ENCODE assay signal across 10 cellular contexts in genomic region chr7:41809487-41810257, GRCh38.
DNase-seq lines count a peak whose midpoint lies in the region; ATAC-seq and TF ChIP-seq lines count a peak whose summit lies in the region.
"Had no signal": no experiment of that assay in that cellular context is flagged by ENCODE, and none has a peak within 500 bp of the region (broad histone marks: within the 10 kb centered on the region; RNA-seq: fewer than 3 reads in every experiment).

No MANE protein-coding gene starts in this region.

- H3K9me3 ChIP-seq in spleen: peaks cover 0 to 4% (median 0%) of the 10 kb centered on the region in 8 donors

- H3K27me3 ChIP-seq in spleen (replicated peaks in 1 of 7): no peaks in the 10 kb centered on the region

- H3K4me3 ChIP-seq in cardiac fibroblast (replicated peaks in 1 of 2; ENCODE audit: low read depth in 2 of 2, low read length in 2 of 2): no peak overlapping the region
- no peak overlapping the region for H3K4me3 ChIP-seq in spleen

- H3K36me3 ChIP-seq in spleen: no peaks in the 10 kb centered on the region

- ATAC-seq in GM19452 (IDR thresholded peaks at IDR 0.05; ENCODE audit: unreplicated experiment) (peak; percentile 31), HG03196 (IDR thresholded peaks at IDR 0.05; ENCODE audit: unreplicated experiment) (peak; percentile 23)
- ATAC-seq in activated CD4-positive, alpha-beta T cell treated with anti-CD3 and anti-CD28 coated beads for 36 hours: no peak

- DNase-seq in AG20443 (ENCODE audit: low spot score): peak; percentile 60
- DNase-seq in cardiac fibroblast (ENCODE audit: low read depth in 2 of 2): peak; percentile 59 to 73
- no peak for DNase-seq in spleen
- no peak for DNase-seq in NCI-H146 (lab: John Stamatoyannopoulos, UW)
- DNase-seq in HFFc6: no peak
- no peak for DNase-seq in activated CD4-positive, alpha-beta T cell treated with anti-CD3 and anti-CD28 coated beads for 36 hours
- DNase-seq: activated T-cell treated with anti-CD3 and anti-CD28 coated beads for 4 hours, NCI-H524 had no signal

- CTCF ChIA-PET in activated CD4-positive, alpha-beta T cell treated with anti-CD3 and anti-CD28 coated beads for 36 hours (lab: Charles Lee): interaction anchor here (0.5 to 0.7 kb wide), 2 partner anchors 263 to 1384 kb away, joined by 3 to 4 read pairs; no protein-coding TSS in a partner anchor

- no peak overlapping the region for H3K27ac Mint-ChIP-seq in HFFc6
- no peak overlapping the region for H3K27ac Mint-ChIP-seq in activated CD4-positive, alpha-beta T cell treated with anti-CD3 and anti-CD28 coated beads for 36 hours

- H3K4me1 Mint-ChIP-seq in HFFc6 (ENCODE audit: low read depth): no peaks in the 10 kb centered on the region
- no peaks in the 10 kb centered on the region for H3K4me1 Mint-ChIP-seq in activated CD4-positive, alpha-beta T cell treated with anti-CD3 and anti-CD28 coated beads for 36 hours

- no peaks in the 10 kb centered on the region for H3K4me1 ChIP-seq in spleen

- POLR2A ChIA-PET in activated CD4-positive, alpha-beta T cell treated with anti-CD3 and anti-CD28 coated beads for 36 hours (lab: Charles Lee): no interaction called here

- 78 to 95% (median 84%) methylated on average over 7 of the region's 7 CpGs for WGBS in spleen, 5 donors

- no peaks in the 10 kb centered on the region for H3K9me3 Mint-ChIP-seq in HFFc6
- peaks cover 3% of the 10 kb centered on the region for H3K9me3 Mint-ChIP-seq in activated CD4-positive, alpha-beta T cell treated with anti-CD3 and anti-CD28 coated beads for 36 hours (ENCODE audit: low read depth)

- no peak for TF ChIP-seq POLR2A in spleen (IDR thresholded peaks at IDR 0.05)

- H3K36me3 Mint-ChIP-seq in HFFc6 (ENCODE audit: low read depth): no peaks in the 10 kb centered on the region
- no peaks in the 10 kb centered on the region for H3K36me3 Mint-ChIP-seq in activated CD4-positive, alpha-beta T cell treated with anti-CD3 and anti-CD28 coated beads for 36 hours (ENCODE audit: low read depth)

- no peak overlapping the region for H3K27ac ChIP-seq in spleen

- TF ChIP-seq CTCF in cardiac fibroblast (IDR thresholded peaks at IDR 0.05; ENCODE audit: low read depth, low read length): no peak
- no peak for TF ChIP-seq CTCF in spleen (IDR thresholded peaks at IDR 0.05 in 8 of 11, conservative IDR thresholded peaks at IDR 0.05 in 3 of 11)
- no peak for TF ChIP-seq CTCF in HFFc6 (IDR thresholded peaks at IDR 0.05)

- intact Hi-C loops in spleen (cut with DNase I; ENCODE audit: low total_unique reads): no loop called here
- intact Hi-C loops in activated CD4-positive, alpha-beta T cell treated with anti-CD3 and anti-CD28 coated beads for 36 hours (cut with DNase I, micrococcal nuclease): no loop called here

- H3K4me3 Mint-ChIP-seq in HFFc6: no peak overlapping the region
- no peak overlapping the region for H3K4me3 Mint-ChIP-seq in activated CD4-positive, alpha-beta T cell treated with anti-CD3 and anti-CD28 coated beads for 36 hours

- H3K27me3 Mint-ChIP-seq in HFFc6 (ENCODE audit: insufficient read depth): no peaks in the 10 kb centered on the region; the same call in 1 of the 2 replicates
- peaks cover 5% of the 10 kb centered on the region for H3K27me3 Mint-ChIP-seq in activated CD4-positive, alpha-beta T cell treated with anti-CD3 and anti-CD28 coated beads for 36 hours

Comparison
In these comparisons a context has a peak if more than half of its experiments do, and no peak if none do; other contexts are left out.
1. DNase-seq: peak in AG20443 (single experiment) and cardiac fibroblast (2 of 2); none in spleen (single experiment), NCI-H146 (single experiment), HFFc6 (single experiment) and activated CD4-positive, alpha-beta T cell treated with anti-CD3 and anti-CD28 coated beads for 36 hours (single experiment).